Comparison of ENCODE assay signal across 19 cellular contexts in the genomic region with DNA sequence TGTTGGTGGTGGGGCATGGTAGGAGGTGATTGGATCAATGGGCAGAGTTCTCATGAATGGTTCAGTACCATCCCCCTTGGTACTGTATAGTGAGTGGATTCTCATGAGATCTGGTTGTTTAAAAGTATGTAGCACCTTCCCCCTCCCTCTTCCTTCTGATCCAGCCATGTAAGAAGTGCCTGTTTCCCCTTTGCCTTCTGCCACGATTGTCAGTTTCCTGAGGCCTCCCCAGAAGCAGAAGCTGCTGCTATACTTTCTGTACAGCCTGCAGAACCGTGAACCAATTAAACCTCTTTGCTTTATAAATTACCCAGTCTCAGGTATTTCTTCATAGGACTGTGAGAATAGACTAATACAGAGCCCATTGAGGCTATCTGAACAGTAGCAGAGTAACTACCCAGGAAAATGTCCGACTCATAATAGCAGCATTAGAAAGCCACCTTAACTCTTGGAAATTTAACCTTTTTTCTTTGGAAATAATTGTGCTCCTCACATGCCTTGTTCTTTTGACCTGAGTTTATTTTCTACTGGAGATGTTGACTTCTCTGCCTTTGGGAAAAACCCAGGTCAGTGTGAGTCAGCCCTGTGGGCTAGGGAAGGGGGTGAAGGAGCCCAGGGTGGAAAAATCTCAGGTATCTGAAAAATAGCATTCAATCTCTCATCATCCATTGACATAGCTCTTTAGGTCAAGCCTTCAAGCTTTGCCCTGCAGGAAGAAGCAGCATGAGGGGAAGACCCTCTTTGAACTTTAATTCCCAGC. TPM values are rescaled to one million over a fixed set of nuclear protein-coding genes. Genes with fewer than 3 reads are reported as not detected.
DNase-seq lines count a peak whose midpoint lies in the region; ATAC-seq, FAIRE-seq and TF ChIP-seq lines count a peak whose summit lies in the region.
"Had no signal": no experiment of that assay in that cellular context is flagged by ENCODE, and none has a peak within 500 bp of the region (broad histone marks: within the 10 kb centered on the region; RNA-seq: fewer than 3 reads in every experiment).

No MANE protein-coding gene starts in this region.

- DNase-seq in A172 (ENCODE audit: low spot score) (peak; percentile 40), HK-2 (ENCODE audit: unreplicated experiment) (peak; percentile 38), RWPE2 (ENCODE audit: low spot score) (no peak), glomerular visceral epithelial cell (ENCODE audit: extremely low spot score) (peak; percentile 56), small intestine (no peak), COLO668 (lab: John Stamatoyannopoulos, UW; ENCODE audit: unreplicated experiment) (no peak), Ammon's horn (ENCODE audit: low spot score) (no peak)
- DNase-seq: activated gamma-delta T cell treated with Interleukin-2 at 50 U/mL for 16 hours; CD8-positive, alpha-beta memory T cell; dermis blood vessel endothelial cell; EL; glutamatergic neuron; midbrain had no signal

- no peaks in the 10 kb centered on the region for H3K27me3 ChIP-seq in RWPE2 (ENCODE audit: insufficient read depth, poor library complexity, severe bottlenecking)
- H3K27me3 ChIP-seq in small intestine (ENCODE audit: control insufficient read depth in 2 of 2, insufficient read depth in 2 of 2, low read length in 2 of 2): no peaks in the 10 kb centered on the region
- H3K27me3 ChIP-seq: neural progenitor cell, vagina had no signal

- no peak overlapping the region for H3K4me3 ChIP-seq in RWPE2 (ENCODE audit: severe bottlenecking)
- no peak overlapping the region for H3K4me3 ChIP-seq in small intestine (ENCODE audit: low read depth in 1 of 2, low read length in 2 of 2)
- H3K4me3 ChIP-seq: neural progenitor cell, vagina had no signal

- no peak overlapping the region for H3K27ac ChIP-seq in RWPE2 (ENCODE audit: poor library complexity, severe bottlenecking)
- no peak overlapping the region for H3K27ac ChIP-seq in small intestine (ENCODE audit: low read depth in 1 of 2, low read length in 1 of 2)
- H3K27ac ChIP-seq: HL-60, KMS-11, neural progenitor cell, vagina, VCaP had no signal

- ATAC-seq in RWPE2 (ENCODE audit: low read depth) (peak; percentile 78), GM19395 (IDR thresholded peaks at IDR 0.05; ENCODE audit: unreplicated experiment) (no peak)

- H3K4me1 ChIP-seq in RWPE2 (ENCODE audit: insufficient read depth, poor library complexity, severe bottlenecking) (peaks cover 4% of the 10 kb centered on the region), small intestine (ENCODE audit: control insufficient read depth in 2 of 2, insufficient read depth in 1 of 2, low read depth in 1 of 2, low read length in 1 of 2) (no peaks in the 10 kb centered on the region)
- H3K4me1 ChIP-seq: vagina had no signal

- WGBS in small intestine, 3 donors: 65 to 84% (median 68%) methylated on average over 3 of the region's 3 CpGs

- TF ChIP-seq CTCF in RWPE2 (IDR thresholded peaks at IDR 0.05; ENCODE audit: poor library complexity, severe bottlenecking): no peak

- H3K36me3 ChIP-seq in RWPE2 (ENCODE audit: low read depth) (no peaks in the 10 kb centered on the region), small intestine (ENCODE audit: control insufficient read depth in 2 of 2, insufficient read depth in 2 of 2, low read length in 2 of 2) (no peaks in the 10 kb centered on the region)
- H3K36me3 ChIP-seq: neural progenitor cell, vagina had no signal

- no peaks in the 10 kb centered on the region for H3K9me3 ChIP-seq in RWPE2 (ENCODE audit: severe bottlenecking)
- H3K9me3 ChIP-seq in small intestine (ENCODE audit: control insufficient read depth, low read depth): no peaks in the 10 kb centered on the region
- H3K9me3 ChIP-seq: vagina had no signal

- no peak for FAIRE-seq in small intestine (lab: Jason Lieb, UNC)

RNA-seq across cellular contexts. Expression of a gene that starts 18.1 kb away (rescaled TPM):
- 0.31 and 0.38 TPM in 2 replicates for total RNA-seq in A172 (2014; rRNA removed; shearing (Covaris generic))
- 10 to 100 TPM in 1 of 3 donors, 1 to 10 TPM in 1, under 1 TPM in 1; 0.67 to 15.1 (median 1.9) TPM for polyA plus RNA-seq in small intestine
- polyA plus RNA-seq: CD8-positive, alpha-beta memory T cell had no signal

Comparison
In these comparisons a context has a peak if more than half of its experiments do, and no peak if none do; other contexts are left out.
1. DNase-seq: peak in A172 (single experiment), HK-2 (single experiment) and glomerular visceral epithelial cell (single experiment); none in RWPE2 (single experiment), small intestine (single experiment), COLO668 (single experiment) and Ammon's horn (single experiment).